8 cellular contexts compared by ENCODE assay signal in the genomic region with DNA sequence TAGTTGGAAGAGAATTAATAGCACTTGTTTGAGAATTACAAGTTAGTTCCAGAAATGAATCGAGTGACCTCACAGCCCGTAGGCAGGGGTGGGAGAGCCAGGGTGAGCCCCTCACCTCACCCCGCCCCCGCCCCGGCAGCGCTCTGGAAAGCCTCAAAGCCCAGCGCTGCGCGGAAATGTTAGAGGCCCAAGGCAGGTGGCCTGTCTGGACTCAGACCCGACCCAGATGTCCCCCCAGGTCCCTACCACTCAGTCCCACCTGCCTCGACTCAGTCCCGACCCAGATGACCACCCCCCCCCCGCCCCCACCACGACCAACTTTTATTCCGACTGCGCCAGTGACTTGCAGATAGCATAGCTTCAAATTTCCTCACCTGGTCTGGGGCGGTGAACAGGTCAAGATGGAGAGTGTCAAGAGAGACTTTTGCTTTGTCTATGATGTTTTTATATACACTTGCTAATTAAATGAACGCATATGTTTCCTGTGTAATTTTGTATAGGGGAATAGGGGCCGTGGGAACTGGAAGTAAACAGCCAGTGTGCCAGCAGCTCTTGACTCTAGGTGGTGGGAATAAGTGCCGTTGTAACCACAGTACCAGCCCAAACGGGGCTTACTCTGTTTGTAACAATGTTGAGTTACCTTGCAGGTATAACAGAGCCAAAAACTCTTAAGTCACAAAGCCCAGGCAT. TPM values are rescaled to one million over a fixed set of nuclear protein-coding genes. Genes with fewer than 3 reads are reported as not detected.
DNase-seq lines count a peak whose midpoint lies in the region; ATAC-seq and TF ChIP-seq lines count a peak whose summit lies in the region.

No MANE protein-coding gene starts in this region.

- H3K27ac ChIP-seq in RWPE2 (ENCODE audit: poor library complexity, severe bottlenecking), result peak overlapping the region; percentile 93
- peak overlapping the region; percentile 87 to 99 (median 99) for H3K27ac ChIP-seq in esophagus muscularis mucosa (replicated peaks in 1 of 4)
- H3K27ac ChIP-seq in neutrophil, result no peak overlapping the region

- DNase-seq in CD1c-positive myeloid dendritic cell (ENCODE audit: extremely low spot score) (peak; percentile 40), RWPE2 (ENCODE audit: low spot score) (no peak), esophagus muscularis mucosa (ENCODE audit: extremely low spot score) (no peak), NCI-H128 (lab: John Stamatoyannopoulos, UW; ENCODE audit: unreplicated experiment) (no peak), dedifferentiated amniotic fluid mesenchymal stem cell (ENCODE audit: extremely low spot score) (no peak)

- no peak for TF ChIP-seq EP300 in esophagus muscularis mucosa (IDR thresholded peaks at IDR 0.05)

- ATAC-seq in RWPE2 (ENCODE audit: low read depth) (no peak), GM21423 (IDR thresholded peaks at IDR 0.05; ENCODE audit: unreplicated experiment) (no peak), HG03378 (IDR thresholded peaks at IDR 0.05; ENCODE audit: unreplicated experiment) (no peak)

- intact Hi-C loops in esophagus muscularis mucosa (cut with DNase I), result loop anchor here (5.0 kb wide), 2 partner anchors 45 to 75 kb away; no protein-coding TSS in a partner anchor

- TF ChIP-seq CTCF in RWPE2 (IDR thresholded peaks at IDR 0.05; ENCODE audit: poor library complexity, severe bottlenecking), result no peak
- TF ChIP-seq CTCF in esophagus muscularis mucosa (IDR thresholded peaks at IDR 0.05), result no peak
- TF ChIP-seq CTCF in neutrophil (IDR thresholded peaks at IDR 0.05), result no peak

- TF ChIP-seq POLR2A in esophagus muscularis mucosa (IDR thresholded peaks at IDR 0.05; ENCODE audit: low read depth), result no peak

- H3K4me1 ChIP-seq in RWPE2 (ENCODE audit: insufficient read depth, poor library complexity, severe bottlenecking), result peaks cover 15% of the 10 kb centered on the region
- H3K4me1 ChIP-seq in esophagus muscularis mucosa, result peaks cover 28 to 47% (median 32%) of the 10 kb centered on the region in 4 donors
- peaks cover 23 to 31% of the 10 kb centered on the region in 2 experiments for H3K4me1 ChIP-seq in neutrophil (ENCODE audit: control insufficient read depth in 1 of 2, insufficient read depth in 1 of 2, low read depth in 1 of 2, low read length in 1 of 2)

- 42% methylated on average over 17 of the region's 21 CpGs for WGBS in esophagus muscularis mucosa

- H3K9me3 ChIP-seq in RWPE2 (ENCODE audit: severe bottlenecking), result peaks cover 2% of the 10 kb centered on the region
- H3K9me3 ChIP-seq in esophagus muscularis mucosa, result no peaks in the 10 kb centered on the region
- H3K9me3 ChIP-seq in neutrophil, result no peaks in the 10 kb centered on the region

- no peaks in the 10 kb centered on the region for H3K27me3 ChIP-seq in RWPE2 (ENCODE audit: insufficient read depth, poor library complexity, severe bottlenecking)
- H3K27me3 ChIP-seq in esophagus muscularis mucosa, result peaks cover 0 to 4% (median 0%) of the 10 kb centered on the region in 4 donors
- peaks cover 83% of the 10 kb centered on the region for H3K27me3 ChIP-seq in neutrophil

- H3K4me3 ChIP-seq in RWPE2 (ENCODE audit: severe bottlenecking) (peak overlapping the region; percentile 87), esophagus muscularis mucosa (peak overlapping the region; percentile 59 to 97 (median 88)), neutrophil (ENCODE audit: low read depth in 1 of 2, low read length in 1 of 2) (peak overlapping the region; percentile 70 to 74)

- H3K36me3 ChIP-seq in RWPE2 (ENCODE audit: low read depth), result peaks cover 4% of the 10 kb centered on the region
- no peaks in the 10 kb centered on the region for H3K36me3 ChIP-seq in esophagus muscularis mucosa
- H3K36me3 ChIP-seq in neutrophil, result no peaks in the 10 kb centered on the region

RNA-seq across cellular contexts. Expression of a gene that starts 1.2 kb away (rescaled TPM):
- 100 to 1,000 TPM; 111 to 232 (median 165) TPM for total RNA-seq in esophagus muscularis mucosa
